In genomic region chr4:109969909-109970308, GRCh38 we compare ENCODE assay signal across 1 cellular context.
TF ChIP-seq lines count a peak whose summit lies in the region.

No MANE protein-coding gene starts in this region.

TF ChIP-seq in HepG2, 621 proteins besides CTCF, POLR2A, EP300 and RAD21 (continued from another document and continues in another):
- TF ChIP-seq PRDM4 (CRISPR knock-in tag; IDR thresholded peaks at IDR 0.05; ENCODE audit: borderline replicate concordance) (no peak), ZNF260 (CRISPR knock-in tag; IDR thresholded peaks at IDR 0.05; ENCODE audit: borderline replicate concordance, low read depth) (no peak), THAP8 (CRISPR knock-in tag; IDR thresholded peaks at IDR 0.05; ENCODE audit: borderline replicate concordance) (no peak), HDAC6 (IDR thresholded peaks at IDR 0.05; ENCODE audit: low read depth, low read length) (no peak), ZNF770 (CRISPR knock-in tag; IDR thresholded peaks at IDR 0.05) (no peak), ARID4A (CRISPR knock-in tag; IDR thresholded peaks at IDR 0.05; ENCODE audit: borderline replicate concordance) (no peak), STAT5B (CRISPR knock-in tag; IDR thresholded peaks at IDR 0.05) (no peak), ZMYM2 (CRISPR knock-in tag; IDR thresholded peaks at IDR 0.05) (no peak), ZIK1 (CRISPR knock-in tag; IDR thresholded peaks at IDR 0.05; ENCODE audit: borderline replicate concordance, low read depth) (no peak), ZBTB20 (CRISPR knock-in tag; IDR thresholded peaks at IDR 0.05; ENCODE audit: borderline replicate concordance, low read depth) (no peak), ASH2L (IDR thresholded peaks at IDR 0.05; ENCODE audit: insufficient read length, low read depth, low read length) (no peak), ZBTB46 (CRISPR knock-in tag; IDR thresholded peaks at IDR 0.05; ENCODE audit: borderline replicate concordance) (no peak), ZNF704 (CRISPR knock-in tag; IDR thresholded peaks at IDR 0.05; ENCODE audit: borderline replicate concordance) (no peak), CEBPB (IDR thresholded peaks at IDR 0.05; ENCODE audit: borderline replicate concordance, low read depth, low read length) (peak; percentile 36; the same call in 1 of the 2 replicates), SRSF4 (IDR thresholded peaks at IDR 0.05; ENCODE audit: low read depth, low read length, poor library complexity, severe bottlenecking) (no peak), NPAS2 (CRISPR knock-in tag; IDR thresholded peaks at IDR 0.05; ENCODE audit: borderline replicate concordance) (no peak), ZNF766 (CRISPR knock-in tag; IDR thresholded peaks at IDR 0.05; ENCODE audit: borderline replicate concordance) (no peak), AHDC1 (CRISPR knock-in tag; IDR thresholded peaks at IDR 0.05; ENCODE audit: borderline replicate concordance) (0 out of 2 replicates have a peak, but pooled peaks have one; percentile 14), JARID2 (CRISPR knock-in tag; IDR thresholded peaks at IDR 0.05; ENCODE audit: insufficient replicate concordance) (no peak), TFDP2 (CRISPR knock-in tag; IDR thresholded peaks at IDR 0.05) (no peak), ZKSCAN1 (IDR thresholded peaks at IDR 0.05; ENCODE audit: low read length) (no peak), PITX1 (CRISPR knock-in tag; IDR thresholded peaks at IDR 0.05) (no peak), SMAD1 (CRISPR knock-in tag; IDR thresholded peaks at IDR 0.05; ENCODE audit: borderline replicate concordance, low read depth) (no peak), SRSF9 (IDR thresholded peaks at IDR 0.05; ENCODE audit: borderline replicate concordance, insufficient read depth, low read depth, low read length, poor library complexity, severe bottlenecking) (no peak), ZEB1 (IDR thresholded peaks at IDR 0.05; ENCODE audit: insufficient replicate concordance, low read depth) (no peak), RORA (CRISPR knock-in tag; IDR thresholded peaks at IDR 0.05) (no peak), SKI (IDR thresholded peaks at IDR 0.05; ENCODE audit: partially characterized antibody) (no peak), SNAI1 (CRISPR knock-in tag; IDR thresholded peaks at IDR 0.05; ENCODE audit: borderline replicate concordance) (no peak), PRMT3 (CRISPR knock-in tag; IDR thresholded peaks at IDR 0.05; ENCODE audit: borderline replicate concordance, low read depth) (no peak), ZNF10 (CRISPR knock-in tag; IDR thresholded peaks at IDR 0.05; ENCODE audit: borderline replicate concordance, low read depth) (no peak), ZNF496 (CRISPR knock-in tag; IDR thresholded peaks at IDR 0.05; ENCODE audit: insufficient replicate concordance) (no peak), ZNF17 (CRISPR knock-in tag; IDR thresholded peaks at IDR 0.05) (no peak), SALL1 (CRISPR knock-in tag; IDR thresholded peaks at IDR 0.05) (peak; percentile 33; the same call in 1 of the 2 replicates), ZNF83 (CRISPR knock-in tag; IDR thresholded peaks at IDR 0.05; ENCODE audit: borderline replicate concordance) (no peak), HDAC1 (CRISPR knock-in tag; IDR thresholded peaks at IDR 0.05) (no peak), ZNF576 (CRISPR knock-in tag; IDR thresholded peaks at IDR 0.05) (no peak), ZNF605 (CRISPR knock-in tag; IDR thresholded peaks at IDR 0.05) (no peak), SPEN (CRISPR knock-in tag; IDR thresholded peaks at IDR 0.05; ENCODE audit: low read depth) (no peak), ZBTB37 (CRISPR knock-in tag; IDR thresholded peaks at IDR 0.05) (no peak)
